ENCODE assay signal across 1 cellular context in genomic region chr1:20404466-20404865, GRCh38.
TF ChIP-seq lines count a peak whose summit lies in the region.

No MANE protein-coding gene starts in this region.

TF ChIP-seq in GM23338, 12 proteins besides CTCF, POLR2A, EP300 and RAD21 (continued from another document):
- TF ChIP-seq REST (IDR thresholded peaks at IDR 0.05; ENCODE audit: unreplicated experiment) (no peak), JUNB (IDR thresholded peaks at IDR 0.05; ENCODE audit: unreplicated experiment) (no peak)
